Comparison of ENCODE assay signal across 9 cellular contexts in genomic region chr14:57692671-57693070, GRCh38.
DNase-seq lines count a peak whose midpoint lies in the region; ATAC-seq and TF ChIP-seq lines count a peak whose summit lies in the region.
"Had no signal": no experiment of that assay in that cellular context is flagged by ENCODE, and none has a peak within 500 bp of the region (broad histone marks: within the 10 kb centered on the region; RNA-seq: fewer than 3 reads in every experiment).

No MANE protein-coding gene starts in this region.

- H3K36me3 ChIP-seq in IMR-90 (ENCODE audit: control insufficient read depth, insufficient read depth, low read length) (no peaks in the 10 kb centered on the region), aorta (ENCODE audit: control insufficient read depth in 1 of 2, insufficient read depth in 2 of 2, low read length in 1 of 2) (no peaks in the 10 kb centered on the region)

- H2BK5ac ChIP-seq in IMR-90 (ENCODE audit: low read depth, low read length, poor library complexity, severe bottlenecking), result no peak overlapping the region

- peak; percentile 51 for TF ChIP-seq RAD21 in IMR-90 (IDR thresholded peaks at IDR 0.05; ENCODE audit: low read length)

- CTCF ChIA-PET in IMR-90 (lab: Yijun Ruan, JAX), result interaction anchor here (0.6 to 1.0 kb wide), 3 partner anchors 12 to 471 kb away, joined by 3 to 6 read pairs (median 4); no protein-coding TSS in a partner anchor

- no peak overlapping the region for H3K9ac ChIP-seq in IMR-90 (ENCODE audit: low read depth, low read length)

- H2BK120ac ChIP-seq in IMR-90 (ENCODE audit: low read depth, low read length), result no peak overlapping the region

- H3K9me3 ChIP-seq in IMR-90 (ENCODE audit: control insufficient read depth, insufficient read depth, low read length), result no peaks in the 10 kb centered on the region
- no peaks in the 10 kb centered on the region for H3K9me3 ChIP-seq in aorta (ENCODE audit: control insufficient read depth, low read length)

- H3K4me3 ChIP-seq in IMR-90 (ENCODE audit: insufficient read depth, low read depth, low read length) (no peak overlapping the region), aorta (ENCODE audit: low read length in 2 of 2) (no peak overlapping the region)

- no peak overlapping the region for H3K23ac ChIP-seq in IMR-90 (ENCODE audit: low read depth, low read length)

- POLR2A ChIA-PET in IMR-90 (lab: Charles Lee; ENCODE audit: unreplicated experiment), result no interaction called here

- H3K4me1 ChIP-seq in IMR-90 (ENCODE audit: control insufficient read depth, insufficient read depth, low read length) (no peaks in the 10 kb centered on the region), aorta (ENCODE audit: control insufficient read depth in 1 of 2, insufficient read depth in 2 of 2, low read length in 2 of 2) (no peaks in the 10 kb centered on the region)

- H3K18ac ChIP-seq in IMR-90 (ENCODE audit: low read depth, low read length), result no peak overlapping the region

- BruUV-seq in IMR-90 (replicated peaks; lab: Mats Ljungman, UMichigan), result no TSS peak

- DNase-seq in DMS 273 treated with DMSO at 0.1 percent for 48 hours (lab: John Stamatoyannopoulos, UW) (peak; percentile 20), IMR-90 (peak; percentile 34), kidney glomerular epithelial cell (lab: John Stamatoyannopoulos, UW) (peak; percentile 42), GDM1 (lab: John Stamatoyannopoulos, UW) (no peak), aorta (no peak), OCI-M2 (lab: John Stamatoyannopoulos, UW; ENCODE audit: unreplicated experiment) (no peak)
- DNase-seq: naive B cell had no signal

- ATAC-seq in IMR-90 (ENCODE audit: low read depth) (no peak; the same call in 1 of the 2 replicates), SK-N-SH treated with all-trans-retinoic acid at 6 μM for 48 hours (peak; percentile 89), aorta (ENCODE audit: low FRiP score) (no peak), GM19455 (IDR thresholded peaks at IDR 0.05; ENCODE audit: unreplicated experiment) (no peak)

- H3K79me1 ChIP-seq in IMR-90 (ENCODE audit: low read depth in 1 of 2, low read length in 2 of 2), result no peaks in the 10 kb centered on the region

- no peak overlapping the region for H3K4ac ChIP-seq in IMR-90 (ENCODE audit: low read depth, low read length)

- peak; percentile 48 for TF ChIP-seq CTCF in IMR-90 (conservative IDR thresholded peaks at IDR 0.05; ENCODE audit: low read depth, low read length)

- H2AK9ac ChIP-seq in IMR-90 (replicated peaks; ENCODE audit: low read depth, low read length, poor library complexity), result no peak overlapping the region

- intact Hi-C loops in IMR-90 (cut with micrococcal nuclease) (loop anchor here (2.0 kb wide), 1 partner anchor 380 kb away; no protein-coding TSS in a partner anchor), aorta (cut with DNase I) (loop anchor here in 1 of 2 donors (5.0 kb wide), 1 partner anchor 380 kb away; no protein-coding TSS in a partner anchor)

- no peak overlapping the region for H4K91ac ChIP-seq in IMR-90 (ENCODE audit: insufficient read depth, low read depth, low read length)

- no peak overlapping the region for H2AFZ ChIP-seq in IMR-90 (replicated peaks; ENCODE audit: low read length, poor library complexity)

- no peaks in the 10 kb centered on the region for H4K20me1 ChIP-seq in IMR-90 (ENCODE audit: insufficient read depth, low read length)

- no peaks in the 10 kb centered on the region for H3K27me3 ChIP-seq in IMR-90 (ENCODE audit: control insufficient read depth, insufficient read depth, low read length)
- no peaks in the 10 kb centered on the region for H3K27me3 ChIP-seq in aorta (ENCODE audit: control insufficient read depth in 1 of 2, insufficient read depth in 2 of 2, low read length in 1 of 2)

- in situ Hi-C loops in IMR-90 (cut with MboI; ENCODE audit: low sequenced_read_pairs), result no loop called here

- no peak overlapping the region for H2BK20ac ChIP-seq in IMR-90 (ENCODE audit: low read depth, low read length)

- H3K27ac ChIP-seq in IMR-90 (ENCODE audit: insufficient read depth, low read length) (no peak overlapping the region), aorta (ENCODE audit: low read depth in 1 of 2, low read length in 2 of 2) (no peak overlapping the region)

- H4K8ac ChIP-seq in IMR-90 (ENCODE audit: low read depth in 2 of 2, low read length in 2 of 2), result no peak overlapping the region

- H4K5ac ChIP-seq in IMR-90 (ENCODE audit: low read depth, low read length), result no peak overlapping the region

- H2BK15ac ChIP-seq in IMR-90 (ENCODE audit: low read depth, low read length), result no peak overlapping the region

- H2AK5ac ChIP-seq in IMR-90 (ENCODE audit: low read depth, low read length), result no peak overlapping the region

- no peak for TF ChIP-seq POLR2A in IMR-90 (IDR thresholded peaks at IDR 0.05; ENCODE audit: low read depth, low read length)

- H3K56ac ChIP-seq in IMR-90 (ENCODE audit: extremely low read depth, insufficient read depth, low read length), result no peak overlapping the region

- dilution Hi-C loops in IMR-90 (cut with HindIII; ENCODE audit: low sequenced_read_pairs, unreplicated experiment), result no loop called here

- H3K14ac ChIP-seq in IMR-90 (replicated peaks; ENCODE audit: low read depth, low read length), result no peak overlapping the region

- no peak overlapping the region for H3K4me2 ChIP-seq in IMR-90 (ENCODE audit: low read depth, low read length)

- H3K9me1 ChIP-seq in IMR-90 (ENCODE audit: insufficient read depth, low read length), result no peaks in the 10 kb centered on the region

TF ChIP-seq in IMR-90, 13 proteins besides CTCF, POLR2A, EP300 and RAD21:
- TF ChIP-seq RFX5 (IDR thresholded peaks at IDR 0.05; ENCODE audit: low read depth, low read length) (no peak), SMC3 (IDR thresholded peaks at IDR 0.05; ENCODE audit: low read depth, low read length) (peak; percentile 41)

TF ChIP-seq in SK-N-SH treated with all-trans-retinoic acid at 6 μM for 48 hours, 23 proteins besides CTCF, POLR2A, EP300 and RAD21 (continues in another document):
- no peak for TF ChIP-seq ARNTL (CRISPR knock-in tag; IDR thresholded peaks at IDR 0.05; ENCODE audit: borderline replicate concordance, low read depth)
- no peak for TF ChIP-seq ISL1 (CRISPR knock-in tag; IDR thresholded peaks at IDR 0.05)
- TF ChIP-seq ZNF8 (CRISPR knock-in tag; IDR thresholded peaks at IDR 0.05), result no peak
- TF ChIP-seq ZNF70 (CRISPR knock-in tag; IDR thresholded peaks at IDR 0.05), result no peak
- no peak for TF ChIP-seq RARB (CRISPR knock-in tag; IDR thresholded peaks at IDR 0.05)
- no peak for TF ChIP-seq CSDC2 (CRISPR knock-in tag; IDR thresholded peaks at IDR 0.05)
- no peak for TF ChIP-seq ZNF565 (CRISPR knock-in tag; conservative IDR thresholded peaks at IDR 0.05; ENCODE audit: low read depth)
- no peak for TF ChIP-seq BACH2 (CRISPR knock-in tag; IDR thresholded peaks at IDR 0.05; ENCODE audit: borderline replicate concordance)
- TF ChIP-seq ZC3H10 (CRISPR knock-in tag; IDR thresholded peaks at IDR 0.05), result no peak
- no peak for TF ChIP-seq PPARA (CRISPR knock-in tag; IDR thresholded peaks at IDR 0.05; ENCODE audit: borderline replicate concordance)
- TF ChIP-seq PATZ1 (CRISPR knock-in tag; IDR thresholded peaks at IDR 0.05; ENCODE audit: borderline replicate concordance), result no peak
- TF ChIP-seq OSR1 (CRISPR knock-in tag; IDR thresholded peaks at IDR 0.05), result no peak
- TF ChIP-seq TCF4 (CRISPR knock-in tag; IDR thresholded peaks at IDR 0.05; ENCODE audit: borderline replicate concordance), result no peak
- TF ChIP-seq, protein P1, sequence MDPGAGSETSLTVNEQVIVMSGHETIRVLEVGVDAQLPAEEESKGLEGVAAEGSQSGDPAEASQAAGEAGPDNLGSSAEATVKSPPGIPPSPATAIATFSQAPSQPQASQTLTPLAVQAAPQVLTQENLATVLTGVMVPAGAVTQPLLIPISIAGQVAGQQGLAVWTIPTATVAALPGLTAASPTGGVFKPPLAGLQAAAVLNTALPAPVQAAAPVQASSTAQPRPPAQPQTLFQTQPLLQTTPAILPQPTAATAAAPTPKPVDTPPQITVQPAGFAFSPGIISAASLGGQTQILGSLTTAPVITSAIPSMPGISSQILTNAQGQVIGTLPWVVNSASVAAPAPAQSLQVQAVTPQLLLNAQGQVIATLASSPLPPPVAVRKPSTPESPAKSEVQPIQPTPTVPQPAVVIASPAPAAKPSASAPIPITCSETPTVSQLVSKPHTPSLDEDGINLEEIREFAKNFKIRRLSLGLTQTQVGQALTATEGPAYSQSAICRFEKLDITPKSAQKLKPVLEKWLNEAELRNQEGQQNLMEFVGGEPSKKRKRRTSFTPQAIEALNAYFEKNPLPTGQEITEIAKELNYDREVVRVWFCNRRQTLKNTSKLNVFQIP (CRISPR knock-in tag; IDR thresholded peaks at IDR 0.05; ENCODE audit: borderline replicate concordance, low read depth), result no peak
- TF ChIP-seq, protein P2, sequence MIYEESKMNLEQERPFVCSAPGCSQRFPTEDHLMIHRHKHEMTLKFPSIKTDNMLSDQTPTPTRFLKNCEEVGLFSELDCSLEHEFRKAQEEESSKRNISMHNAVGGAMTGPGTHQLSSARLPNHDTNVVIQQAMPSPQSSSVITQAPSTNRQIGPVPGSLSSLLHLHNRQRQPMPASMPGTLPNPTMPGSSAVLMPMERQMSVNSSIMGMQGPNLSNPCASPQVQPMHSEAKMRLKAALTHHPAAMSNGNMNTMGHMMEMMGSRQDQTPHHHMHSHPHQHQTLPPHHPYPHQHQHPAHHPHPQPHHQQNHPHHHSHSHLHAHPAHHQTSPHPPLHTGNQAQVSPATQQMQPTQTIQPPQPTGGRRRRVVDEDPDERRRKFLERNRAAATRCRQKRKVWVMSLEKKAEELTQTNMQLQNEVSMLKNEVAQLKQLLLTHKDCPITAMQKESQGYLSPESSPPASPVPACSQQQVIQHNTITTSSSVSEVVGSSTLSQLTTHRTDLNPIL (CRISPR knock-in tag; IDR thresholded peaks at IDR 0.05; ENCODE audit: low read depth), result no peak

Comparison
In these comparisons a context has a peak if more than half of its experiments do, and no peak if none do; other contexts are left out.
1. DNase-seq: peak in DMS 273 treated with DMSO at 0.1 percent for 48 hours (single experiment), IMR-90 (single experiment) and kidney glomerular epithelial cell (single experiment); none in GDM1 (single experiment), aorta (0 of 2) and OCI-M2 (single experiment).